Comparison of ENCODE assay signal across 1 cellular context in genomic region chr2:128027801-128028667, GRCh38.
A peak's percentile ranks its signal among the peaks of the same experiment; 100 is the strongest.
TF ChIP-seq lines count a peak whose summit lies in the region.

SAP130 (minus strand) TSS chr2:128028059; CDS start chr2:128026292, 1,767 bp downstream.

TF ChIP-seq in K562, 482 proteins besides CTCF, POLR2A, EP300 and RAD21 (continued from another document and continues in another):
- TF ChIP-seq CCAR2 (IDR thresholded peaks at IDR 0.05; ENCODE audit: low read depth, low read length): no peak
- no peak for TF ChIP-seq ARID2 (IDR thresholded peaks at IDR 0.05)
- peak; percentile 72; the same call in 1 of the 2 replicates for TF ChIP-seq E2F3 (CRISPR knock-in tag; IDR thresholded peaks at IDR 0.05)
- TF ChIP-seq YY1 (IDR thresholded peaks at IDR 0.05; ENCODE audit: borderline replicate concordance in 1 of 3, control insufficient read depth in 1 of 3, extremely low read depth in 1 of 3, insufficient read depth in 3 of 3, insufficient read length in 1 of 3, insufficient replicate concordance in 2 of 3, low read depth in 1 of 3, low read length in 2 of 3): peak in 2 of 3 experiments; percentile 59 to 63
- no peak for TF ChIP-seq CEBPZ (IDR thresholded peaks at IDR 0.05; ENCODE audit: borderline replicate concordance, low read depth, low read length)
- TF ChIP-seq CREM (IDR thresholded peaks at IDR 0.05; ENCODE audit: low read depth): peak; percentile 59
- TF ChIP-seq NFE2 (IDR thresholded peaks at IDR 0.05; ENCODE audit: low read depth): no peak
- no peak for TF ChIP-seq FOXK2 (conservative IDR thresholded peaks at IDR 0.05 in 1 of 2, IDR thresholded peaks at IDR 0.05 in 1 of 2; ENCODE audit: low read depth in 2 of 2)
- peak; percentile 89 for TF ChIP-seq ZNF143 (CRISPR knock-in tag; IDR thresholded peaks at IDR 0.05)
- TF ChIP-seq MTA1 (IDR thresholded peaks at IDR 0.05; ENCODE audit: borderline replicate concordance): no peak
- no peak for TF ChIP-seq ZNF232 (CRISPR knock-in tag; IDR thresholded peaks at IDR 0.05)
- peak; percentile 58 for TF ChIP-seq ZFX (CRISPR knock-in tag; IDR thresholded peaks at IDR 0.05)
- no peak for TF ChIP-seq NELFE (IDR thresholded peaks at IDR 0.05; ENCODE audit: insufficient read depth, insufficient read length)
- no peak for TF ChIP-seq BHLHE40 (IDR thresholded peaks at IDR 0.05; ENCODE audit: low read length)
- no peak for TF ChIP-seq LARP7 (IDR thresholded peaks at IDR 0.05)
- no peak for TF ChIP-seq CBFA2T2 (conservative IDR thresholded peaks at IDR 0.05)
- no peak for TF ChIP-seq ZC3H4 (CRISPR knock-in tag; IDR thresholded peaks at IDR 0.05; ENCODE audit: borderline replicate concordance)
- no peak for TF ChIP-seq STAT6 (CRISPR knock-in tag; IDR thresholded peaks at IDR 0.05)
- TF ChIP-seq HDAC1 (IDR thresholded peaks at IDR 0.05): peak in 1 of 2 experiments; percentile 67; a peak in 2 of 4 replicates
- TF ChIP-seq SNAPC5 (CRISPR knock-in tag; IDR thresholded peaks at IDR 0.05): no peak
- no peak for TF ChIP-seq NFE2L1 (tag; IDR thresholded peaks at IDR 0.05; ENCODE audit: borderline replicate concordance, low read depth)
- TF ChIP-seq SRSF9 (IDR thresholded peaks at IDR 0.05; ENCODE audit: borderline replicate concordance, low read depth, low read length): no peak
- peak; percentile 84 for TF ChIP-seq FOXP1 (CRISPR knock-in tag; IDR thresholded peaks at IDR 0.05)
- no peak for TF ChIP-seq SMAD1 (IDR thresholded peaks at IDR 0.05; ENCODE audit: low read depth, low read length, partially characterized antibody)
- TF ChIP-seq SMAD3 (CRISPR knock-in tag; conservative IDR thresholded peaks at IDR 0.05): no peak
- no peak for TF ChIP-seq BRF1 (IDR thresholded peaks at IDR 0.05; ENCODE audit: borderline replicate concordance, extremely low read depth, insufficient read length)
- no peak for TF ChIP-seq STAG1 (CRISPR knock-in tag; IDR thresholded peaks at IDR 0.05; ENCODE audit: borderline replicate concordance)
- TF ChIP-seq HEY1 (CRISPR knock-in tag; IDR thresholded peaks at IDR 0.05; ENCODE audit: borderline replicate concordance): no peak
- TF ChIP-seq ZBTB11 (CRISPR knock-in tag; IDR thresholded peaks at IDR 0.05): peak in 2 of 3 experiments; percentile 31 to 74; a peak in 1 of 6 replicates
- TF ChIP-seq NCOA4 (IDR thresholded peaks at IDR 0.05; ENCODE audit: partially characterized antibody): no peak
- no peak for TF ChIP-seq MEIS2 (IDR thresholded peaks at IDR 0.05; ENCODE audit: partially characterized antibody)
- TF ChIP-seq NUFIP1 (IDR thresholded peaks at IDR 0.05; ENCODE audit: partially characterized antibody): no peak
- no peak for TF ChIP-seq E4F1 (CRISPR knock-in tag; IDR thresholded peaks at IDR 0.05; ENCODE audit: borderline replicate concordance)
- TF ChIP-seq FOXO4 (CRISPR knock-in tag; IDR thresholded peaks at IDR 0.05): no peak
- TF ChIP-seq ZNF24 (IDR thresholded peaks at IDR 0.05): no peak
- no peak for TF ChIP-seq ZBTB33 (CRISPR knock-in tag; IDR thresholded peaks at IDR 0.05)
- TF ChIP-seq ZNF277 (CRISPR knock-in tag; IDR thresholded peaks at IDR 0.05; ENCODE audit: borderline replicate concordance): no peak
- peak; percentile 70; the same call in 1 of the 2 replicates for TF ChIP-seq POLR2AphosphoS5 (IDR thresholded peaks at IDR 0.05; ENCODE audit: control insufficient read depth, insufficient read depth, low read depth, low read length)
- TF ChIP-seq IFI16 (CRISPR knock-in tag; IDR thresholded peaks at IDR 0.05): no peak
- no peak for TF ChIP-seq ZEB2 (IDR thresholded peaks at IDR 0.05)
- no peak for TF ChIP-seq ZNF586 (CRISPR knock-in tag; conservative IDR thresholded peaks at IDR 0.05)
